In the genomic region with DNA sequence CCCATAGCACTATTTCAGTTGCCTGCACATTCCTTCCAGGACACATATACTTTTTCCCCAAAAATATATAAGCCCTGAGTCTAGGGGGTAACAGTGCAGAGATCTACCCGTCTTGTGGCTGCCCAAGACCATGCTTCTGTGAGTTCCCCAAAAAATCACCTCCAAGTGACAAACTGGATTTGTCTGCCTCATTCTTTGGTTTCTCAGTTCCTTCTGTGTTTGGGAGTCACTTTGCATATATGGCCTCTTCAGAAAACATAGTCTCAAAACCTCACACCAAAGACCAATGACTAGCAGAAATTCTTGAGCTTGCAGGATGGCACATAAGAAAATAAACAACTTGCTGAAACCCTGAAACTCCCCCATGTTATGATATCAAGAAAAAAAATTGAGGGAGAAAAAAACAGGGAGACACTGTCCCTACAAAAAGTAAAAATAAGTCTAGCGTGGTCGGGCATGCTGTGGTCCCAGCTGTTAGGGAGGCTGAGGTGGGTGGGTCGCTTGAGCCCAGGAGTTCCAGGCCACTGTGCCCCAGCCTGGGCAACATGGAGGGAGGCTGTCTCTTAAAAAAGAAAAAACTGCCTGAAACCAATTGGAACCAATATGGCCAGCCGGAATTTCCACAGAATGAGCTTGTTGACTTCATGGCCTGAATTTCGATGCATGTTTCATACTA, we compare ENCODE assay signal across 1 cellular context.
TF ChIP-seq lines count a peak whose summit lies in the region.

No MANE protein-coding gene starts in this region.

TF ChIP-seq in GM23338, 12 proteins besides CTCF, POLR2A, EP300 and RAD21:
- TF ChIP-seq ZNF114 (CRISPR knock-in tag; IDR thresholded peaks at IDR 0.05) (no peak), NANOG (IDR thresholded peaks at IDR 0.05; ENCODE audit: borderline replicate concordance) (no peak), ETS1 (IDR thresholded peaks at IDR 0.05) (no peak), POLR2AphosphoS5 (IDR thresholded peaks at IDR 0.05; ENCODE audit: low read depth) (no peak), ZNF331 (CRISPR knock-in tag; IDR thresholded peaks at IDR 0.05; ENCODE audit: low read depth) (no peak), CREB1 (CRISPR knock-in tag; IDR thresholded peaks at IDR 0.05; ENCODE audit: low read depth) (no peak), EZH2 (IDR thresholded peaks at IDR 0.05; ENCODE audit: low read depth, unreplicated experiment) (no peak), STAT1 (IDR thresholded peaks at IDR 0.05; ENCODE audit: unreplicated experiment) (no peak), EZH2phosphoT487 (IDR thresholded peaks at IDR 0.05; ENCODE audit: unreplicated experiment) (no peak), JUNB (IDR thresholded peaks at IDR 0.05; ENCODE audit: unreplicated experiment) (no peak)
- TF ChIP-seq, protein P1, sequence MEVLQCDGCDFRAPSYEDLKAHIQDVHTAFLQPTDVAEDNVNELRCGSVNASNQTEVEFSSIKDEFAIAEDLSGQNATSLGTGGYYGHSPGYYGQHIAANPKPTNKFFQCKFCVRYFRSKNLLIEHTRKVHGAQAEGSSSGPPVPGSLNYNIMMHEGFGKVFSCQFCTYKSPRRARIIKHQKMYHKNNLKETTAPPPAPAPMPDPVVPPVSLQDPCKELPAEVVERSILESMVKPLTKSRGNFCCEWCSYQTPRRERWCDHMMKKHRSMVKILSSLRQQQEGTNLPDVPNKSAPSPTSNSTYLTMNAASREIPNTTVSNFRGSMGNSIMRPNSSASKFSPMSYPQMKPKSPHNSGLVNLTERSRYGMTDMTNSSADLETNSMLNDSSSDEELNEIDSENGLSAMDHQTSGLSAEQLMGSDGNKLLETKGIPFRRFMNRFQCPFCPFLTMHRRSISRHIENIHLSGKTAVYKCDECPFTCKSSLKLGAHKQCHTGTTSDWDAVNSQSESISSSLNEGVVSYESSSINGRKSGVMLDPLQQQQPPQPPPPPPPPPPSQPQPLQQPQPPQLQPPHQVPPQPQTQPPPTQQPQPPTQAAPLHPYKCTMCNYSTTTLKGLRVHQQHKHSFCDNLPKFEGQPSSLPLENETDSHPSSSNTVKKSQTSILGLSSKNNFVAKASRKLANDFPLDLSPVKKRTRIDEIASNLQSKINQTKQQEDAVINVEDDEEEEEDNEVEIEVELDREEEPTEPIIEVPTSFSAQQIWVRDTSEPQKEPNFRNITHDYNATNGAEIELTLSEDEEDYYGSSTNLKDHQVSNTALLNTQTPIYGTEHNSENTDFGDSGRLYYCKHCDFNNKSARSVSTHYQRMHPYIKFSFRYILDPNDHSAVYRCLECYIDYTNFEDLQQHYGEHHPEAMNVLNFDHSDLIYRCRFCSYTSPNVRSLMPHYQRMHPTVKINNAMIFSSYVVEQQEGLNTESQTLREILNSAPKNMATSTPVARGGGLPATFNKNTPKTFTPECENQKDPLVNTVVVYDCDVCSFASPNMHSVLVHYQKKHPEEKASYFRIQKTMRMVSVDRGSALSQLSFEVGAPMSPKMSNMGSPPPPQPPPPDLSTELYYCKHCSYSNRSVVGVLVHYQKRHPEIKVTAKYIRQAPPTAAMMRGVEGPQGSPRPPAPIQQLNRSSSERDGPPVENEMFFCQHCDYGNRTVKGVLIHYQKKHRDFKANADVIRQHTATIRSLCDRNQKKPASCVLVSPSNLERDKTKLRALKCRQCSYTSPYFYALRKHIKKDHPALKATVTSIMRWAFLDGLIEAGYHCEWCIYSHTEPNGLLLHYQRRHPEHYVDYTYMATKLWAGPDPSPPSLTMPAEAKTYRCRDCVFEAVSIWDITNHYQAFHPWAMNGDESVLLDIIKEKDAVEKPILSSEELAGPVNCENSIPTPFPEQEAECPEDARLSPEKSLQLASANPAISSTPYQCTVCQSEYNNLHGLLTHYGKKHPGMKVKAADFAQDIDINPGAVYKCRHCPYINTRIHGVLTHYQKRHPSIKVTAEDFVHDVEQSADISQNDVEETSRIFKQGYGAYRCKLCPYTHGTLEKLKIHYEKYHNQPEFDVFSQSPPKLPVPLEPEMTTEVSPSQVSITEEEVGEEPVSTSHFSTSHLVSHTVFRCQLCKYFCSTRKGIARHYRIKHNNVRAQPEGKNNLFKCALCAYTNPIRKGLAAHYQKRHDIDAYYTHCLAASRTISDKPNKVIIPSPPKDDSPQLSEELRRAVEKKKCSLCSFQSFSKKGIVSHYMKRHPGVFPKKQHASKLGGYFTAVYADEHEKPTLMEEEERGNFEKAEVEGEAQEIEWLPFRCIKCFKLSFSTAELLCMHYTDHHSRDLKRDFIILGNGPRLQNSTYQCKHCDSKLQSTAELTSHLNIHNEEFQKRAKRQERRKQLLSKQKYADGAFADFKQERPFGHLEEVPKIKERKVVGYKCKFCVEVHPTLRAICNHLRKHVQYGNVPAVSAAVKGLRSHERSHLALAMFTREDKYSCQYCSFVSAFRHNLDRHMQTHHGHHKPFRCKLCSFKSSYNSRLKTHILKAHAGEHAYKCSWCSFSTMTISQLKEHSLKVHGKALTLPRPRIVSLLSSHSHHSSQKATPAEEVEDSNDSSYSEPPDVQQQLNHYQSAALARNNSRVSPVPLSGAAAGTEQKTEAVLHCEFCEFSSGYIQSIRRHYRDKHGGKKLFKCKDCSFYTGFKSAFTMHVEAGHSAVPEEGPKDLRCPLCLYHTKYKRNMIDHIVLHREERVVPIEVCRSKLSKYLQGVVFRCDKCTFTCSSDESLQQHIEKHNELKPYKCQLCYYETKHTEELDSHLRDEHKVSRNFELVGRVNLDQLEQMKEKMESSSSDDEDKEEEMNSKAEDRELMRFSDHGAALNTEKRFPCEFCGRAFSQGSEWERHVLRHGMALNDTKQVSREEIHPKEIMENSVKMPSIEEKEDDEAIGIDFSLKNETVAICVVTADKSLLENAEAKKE (CRISPR knock-in tag; IDR thresholded peaks at IDR 0.05) = no peak
- TF ChIP-seq, protein P2, sequence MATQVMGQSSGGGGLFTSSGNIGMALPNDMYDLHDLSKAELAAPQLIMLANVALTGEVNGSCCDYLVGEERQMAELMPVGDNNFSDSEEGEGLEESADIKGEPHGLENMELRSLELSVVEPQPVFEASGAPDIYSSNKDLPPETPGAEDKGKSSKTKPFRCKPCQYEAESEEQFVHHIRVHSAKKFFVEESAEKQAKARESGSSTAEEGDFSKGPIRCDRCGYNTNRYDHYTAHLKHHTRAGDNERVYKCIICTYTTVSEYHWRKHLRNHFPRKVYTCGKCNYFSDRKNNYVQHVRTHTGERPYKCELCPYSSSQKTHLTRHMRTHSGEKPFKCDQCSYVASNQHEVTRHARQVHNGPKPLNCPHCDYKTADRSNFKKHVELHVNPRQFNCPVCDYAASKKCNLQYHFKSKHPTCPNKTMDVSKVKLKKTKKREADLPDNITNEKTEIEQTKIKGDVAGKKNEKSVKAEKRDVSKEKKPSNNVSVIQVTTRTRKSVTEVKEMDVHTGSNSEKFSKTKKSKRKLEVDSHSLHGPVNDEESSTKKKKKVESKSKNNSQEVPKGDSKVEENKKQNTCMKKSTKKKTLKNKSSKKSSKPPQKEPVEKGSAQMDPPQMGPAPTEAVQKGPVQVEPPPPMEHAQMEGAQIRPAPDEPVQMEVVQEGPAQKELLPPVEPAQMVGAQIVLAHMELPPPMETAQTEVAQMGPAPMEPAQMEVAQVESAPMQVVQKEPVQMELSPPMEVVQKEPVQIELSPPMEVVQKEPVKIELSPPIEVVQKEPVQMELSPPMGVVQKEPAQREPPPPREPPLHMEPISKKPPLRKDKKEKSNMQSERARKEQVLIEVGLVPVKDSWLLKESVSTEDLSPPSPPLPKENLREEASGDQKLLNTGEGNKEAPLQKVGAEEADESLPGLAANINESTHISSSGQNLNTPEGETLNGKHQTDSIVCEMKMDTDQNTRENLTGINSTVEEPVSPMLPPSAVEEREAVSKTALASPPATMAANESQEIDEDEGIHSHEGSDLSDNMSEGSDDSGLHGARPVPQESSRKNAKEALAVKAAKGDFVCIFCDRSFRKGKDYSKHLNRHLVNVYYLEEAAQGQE (IDR thresholded peaks at IDR 0.05; ENCODE audit: unreplicated experiment) = no peak
